ENCODE assay signal across 7 cellular contexts in the genomic region with DNA sequence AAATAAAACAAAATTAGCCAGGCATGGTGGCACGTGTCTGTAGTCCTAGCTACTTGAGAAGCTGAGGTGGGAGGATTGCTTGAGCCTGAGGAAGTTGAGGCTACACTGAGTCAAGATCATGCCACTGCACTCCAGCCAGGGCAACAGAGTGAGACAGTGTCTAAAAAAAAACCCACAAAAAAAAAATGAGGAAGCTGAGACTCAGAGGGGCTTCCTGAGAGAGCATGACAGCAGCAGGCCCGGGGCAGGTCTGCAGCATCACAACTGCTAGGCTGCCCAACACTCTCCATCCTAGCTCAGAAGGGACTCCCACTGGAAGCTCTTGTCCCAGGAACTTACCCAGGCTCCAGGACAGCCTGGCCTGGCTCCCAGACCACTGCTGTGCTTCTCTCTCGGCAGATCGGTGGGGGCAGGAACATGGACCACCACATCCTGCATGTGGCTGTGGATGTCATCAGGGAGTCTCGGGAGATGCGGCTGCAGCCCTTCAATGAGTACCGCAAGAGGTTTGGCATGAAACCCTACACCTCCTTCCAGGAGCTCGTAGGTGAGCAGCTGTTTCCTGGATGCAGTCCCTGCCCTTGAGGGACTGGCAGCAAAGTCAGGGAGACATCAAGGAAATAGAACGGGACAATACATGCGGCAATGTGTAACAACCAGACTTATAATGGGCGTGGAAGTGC. TPM values are rescaled to one million over a fixed set of nuclear protein-coding genes. Genes with fewer than 3 reads are reported as not detected.
DNase-seq lines count a peak whose midpoint lies in the region; ATAC-seq, FAIRE-seq and TF ChIP-seq lines count a peak whose summit lies in the region.

No MANE protein-coding gene starts in this region.

- peak; percentile 91 for DNase-seq in KBM-7
- DNase-seq in astrocyte (ENCODE audit: low read depth) = peak; percentile 36
- DNase-seq in stimulated activated CD8-positive, alpha-beta memory T cell treated with anti-CD3 and anti-CD28 coated beads, Interleukin-4, amount 100 ng/mL, for 48 hours = peak; percentile 17
- no peak for DNase-seq in superior temporal gyrus (ENCODE audit: extremely low spot score)

- H3K4me1 ChIP-seq in astrocyte (ENCODE audit: insufficient read depth, low read length) = no peaks in the 10 kb centered on the region

- no peak overlapping the region for H3K4me3 Mint-ChIP-seq in astrocyte (ENCODE audit: unreplicated experiment)

- peak overlapping the region; percentile 32 for H2AFZ ChIP-seq in astrocyte (ENCODE audit: low read depth, low read length)

- no peaks in the 10 kb centered on the region for H3K36me3 ChIP-seq in astrocyte (ENCODE audit: insufficient read depth, low read length)

- H3K27me3 Mint-ChIP-seq in astrocyte (ENCODE audit: low read depth, unreplicated experiment) = peaks cover 8% of the 10 kb centered on the region

- no peaks in the 10 kb centered on the region for H3K79me2 ChIP-seq in astrocyte (ENCODE audit: insufficient read depth, low read length)

- H3K27me3 ChIP-seq in astrocyte (ENCODE audit: insufficient read depth, low read length) = no peaks in the 10 kb centered on the region

- H3K9me3 ChIP-seq in astrocyte (ENCODE audit: insufficient read depth, low read depth, low read length) = no peaks in the 10 kb centered on the region

- H3K4me3 ChIP-seq in astrocyte (ENCODE audit: insufficient read depth, low read depth, low read length) = no peak overlapping the region

- no peak overlapping the region for H3K4me2 ChIP-seq in astrocyte (ENCODE audit: low read length)

- peaks cover 8% of the 10 kb centered on the region for H3K4me1 Mint-ChIP-seq in astrocyte (ENCODE audit: low read depth, unreplicated experiment)

- FAIRE-seq in astrocyte (lab: Jason Lieb, UNC) = no peak

- no peak for TF ChIP-seq CTCF in astrocyte (IDR thresholded peaks at IDR 0.05; ENCODE audit: insufficient read depth, low read depth, low read length)

- H4K20me1 ChIP-seq in astrocyte (ENCODE audit: insufficient read depth, low read length) = no peaks in the 10 kb centered on the region

- ATAC-seq in GM21381 (IDR thresholded peaks at IDR 0.05; ENCODE audit: unreplicated experiment) (peak; percentile 57), HG02840 (IDR thresholded peaks at IDR 0.05; ENCODE audit: low FRiP score, unreplicated experiment) (no peak), GM21390 (IDR thresholded peaks at IDR 0.05; ENCODE audit: unreplicated experiment) (no peak)

- no peaks in the 10 kb centered on the region for H3K36me3 Mint-ChIP-seq in astrocyte (ENCODE audit: low read depth, unreplicated experiment)

- in situ Hi-C loops in KBM-7 (cut with MboI; ENCODE audit: low pct_unique_long_range_greater_than_20kb, low sequenced_read_pairs) = no loop called here

- no peak overlapping the region for H3K27ac Mint-ChIP-seq in astrocyte (ENCODE audit: unreplicated experiment)

- H3K9ac ChIP-seq in astrocyte (ENCODE audit: low read length) = no peak overlapping the region

- no peak overlapping the region for H3K27ac ChIP-seq in astrocyte (ENCODE audit: low read depth, low read length)

- H3K9me3 Mint-ChIP-seq in astrocyte (ENCODE audit: unreplicated experiment) = peaks cover 3% of the 10 kb centered on the region

RNA-seq across cellular contexts. Expression of a gene that starts 19.1 kb away (rescaled TPM):
- 0.23 and 0.41 TPM in 2 replicates for total RNA-seq in astrocyte
